In genomic region chr3:193086688-193087087, GRCh38 we compare ENCODE assay signal across 23 cellular contexts.
DNase-seq lines count a peak whose midpoint lies in the region; FAIRE-seq and TF ChIP-seq lines count a peak whose summit lies in the region.
"Had no signal": no experiment of that assay in that cellular context is flagged by ENCODE, and none has a peak within 500 bp of the region (broad histone marks: within the 10 kb centered on the region; RNA-seq: fewer than 3 reads in every experiment).

No MANE protein-coding gene starts in this region.

- TF ChIP-seq CTCF in H1 (IDR thresholded peaks at IDR 0.05; ENCODE audit: control extremely low read depth in 1 of 3, insufficient read depth in 1 of 3, low read depth in 1 of 3, low read length in 3 of 3) = no peak
- no peak for TF ChIP-seq CTCF in GM13976 (IDR thresholded peaks at IDR 0.05; ENCODE audit: borderline replicate concordance, control extremely low read depth, extremely low read depth, insufficient read depth, missing control alignments)

- TF ChIP-seq POLR2A in H1 (IDR thresholded peaks at IDR 0.05; ENCODE audit: control extremely low read depth in 1 of 2, low read depth in 2 of 2, low read length in 2 of 2) = no peak

- no peak overlapping the region for H3K9ac ChIP-seq in H1 (replicated peaks in 1 of 4; ENCODE audit: extremely low read depth in 1 of 4, low read depth in 3 of 4, low read length in 3 of 4)
- H3K9ac ChIP-seq: GM23248 had no signal

- no peaks in the 10 kb centered on the region for H3K4me1 Mint-ChIP-seq in activated naive CD8-positive, alpha-beta T cell treated with anti-CD3 and anti-CD28 coated beads for 36 hours
- H3K4me1 Mint-ChIP-seq: CD4-positive, CD25-positive, alpha-beta regulatory T cell; CD8-positive, alpha-beta memory T cell had no signal

- no peak overlapping the region for H2BK120ac ChIP-seq in H1 (replicated peaks; ENCODE audit: low read depth, low read length)

- DNase-seq in HT-29 (ENCODE audit: low spot score) = peak; percentile 16
- DNase-seq in H1 (ENCODE audit: low read depth in 1 of 2, low spot score in 2 of 2) = no peak
- DNase-seq in kidney tubule cell (ENCODE audit: low spot score) = peak; percentile 33
- peak; percentile 54 for DNase-seq in renal cortical epithelial cell (ENCODE audit: low read depth)
- no peak for DNase-seq in GM13976 (ENCODE audit: low spot score)
- DNase-seq in activated naive CD8-positive, alpha-beta T cell treated with anti-CD3 and anti-CD28 coated beads for 36 hours = no peak
- DNase-seq in DMS79 (lab: John Stamatoyannopoulos, UW) = no peak
- DNase-seq: ACHN; BE2C; C1 segment of cervical spinal cord; CD4-positive, CD25-positive, alpha-beta regulatory T cell; CD8-positive, alpha-beta memory T cell; COR-L47; DND-41; EL; GM23248; H9; IMR-90 had no signal

- H3K23ac ChIP-seq in H1 (ENCODE audit: insufficient read length) = no peak overlapping the region

- no peak overlapping the region for H3K4ac ChIP-seq in H1 (replicated peaks; ENCODE audit: insufficient read length, low read depth, low read length)

- no peak overlapping the region for H3K56ac ChIP-seq in H1 (replicated peaks; ENCODE audit: insufficient read length, low read depth, low read length)

- H3K23me2 ChIP-seq in H1 (ENCODE audit: low read depth, low read length) = no peaks in the 10 kb centered on the region; the same call in 1 of the 2 replicates

- no peak overlapping the region for H3K18ac ChIP-seq in H1 (ENCODE audit: extremely low read depth, low read length)

- H3K79me1 ChIP-seq in H1 (ENCODE audit: low read depth, low read length) = no peaks in the 10 kb centered on the region

- H4K20me1 ChIP-seq in H1 (replicated peaks in 1 of 2; ENCODE audit: control insufficient read depth in 1 of 2, insufficient read depth in 2 of 2, low read length in 2 of 2) = no peaks in the 10 kb centered on the region

- TF ChIP-seq EP300 in H1 (IDR thresholded peaks at IDR 0.05; ENCODE audit: borderline replicate concordance in 1 of 2, low read depth in 2 of 2, low read length in 2 of 2) = no peak

- no peak overlapping the region for H3K4me2 ChIP-seq in H1 (ENCODE audit: insufficient read depth in 1 of 2, low read depth in 2 of 2, low read length in 2 of 2)

- H3K36me3 ChIP-seq in H1 (ENCODE audit: control insufficient read depth in 2 of 4, insufficient read depth in 4 of 4, low read length in 3 of 4) = no peaks in the 10 kb centered on the region
- H3K36me3 ChIP-seq: BE2C had no signal

- no peak overlapping the region for H4K5ac ChIP-seq in H1 (ENCODE audit: insufficient read length, low read depth, low read length)

- no peak overlapping the region for H4K8ac ChIP-seq in H1 (ENCODE audit: extremely low read depth, insufficient read depth, low read length)

- no peak overlapping the region for H2BK15ac ChIP-seq in H1 (ENCODE audit: low read length)

- H3K79me2 ChIP-seq in H1 (ENCODE audit: control insufficient read depth in 1 of 2, insufficient read depth in 2 of 2, low read length in 2 of 2) = no peaks in the 10 kb centered on the region

- H3K9me3 ChIP-seq in H1 (ENCODE audit: insufficient read depth in 2 of 2, low read depth in 1 of 2, low read length in 1 of 2) = peaks cover 8% of the 10 kb centered on the region in 2 experiments; a peak in 2 of 4 replicates
- H3K9me3 ChIP-seq: BE2C had no signal

- H2BK20ac ChIP-seq in H1 (ENCODE audit: low read length) = no peak overlapping the region

- H3K4me3 Mint-ChIP-seq in activated naive CD8-positive, alpha-beta T cell treated with anti-CD3 and anti-CD28 coated beads for 36 hours = no peak overlapping the region
- H3K4me3 Mint-ChIP-seq: CD4-positive, CD25-positive, alpha-beta regulatory T cell; CD8-positive, alpha-beta memory T cell; H9 had no signal

- FAIRE-seq in H1 (lab: Jason Lieb, UNC) = no peak
- FAIRE-seq: A204.1, D721Med, GM12878, GM19239, K562 had no signal

- TF ChIP-seq RAD21 in H1 (IDR thresholded peaks at IDR 0.05 in 1 of 2, conservative IDR thresholded peaks at IDR 0.05 in 1 of 2; ENCODE audit: low read depth in 2 of 2, low read length in 2 of 2) = no peak

- H3K27ac Mint-ChIP-seq in activated naive CD8-positive, alpha-beta T cell treated with anti-CD3 and anti-CD28 coated beads for 36 hours = no peak overlapping the region
- H3K27ac Mint-ChIP-seq: CD4-positive, CD25-positive, alpha-beta regulatory T cell; CD8-positive, alpha-beta memory T cell; H9 had no signal

- 80% methylated on average over 4 of the region's 4 CpGs; no CpG with 5 or more reads in 1 of the 2 experiments for WGBS in H1 (ENCODE audit: extremely low coverage in 1 of 2, insufficient coverage in 1 of 2, insufficient read length in 1 of 2, insufficient replicate concordance in 2 of 2, low coverage in 1 of 2, low lambda C conversion rate in 2 of 2, missing lambda C conversion rate in 1 of 2), 2 experiments

- in situ Hi-C loops in GM13976 (cut with MboI; ENCODE audit: low sequenced_read_pairs, unreplicated experiment) = no loop called here

- H3K14ac ChIP-seq in H1 (ENCODE audit: insufficient read length) = no peak overlapping the region

- no peak overlapping the region for H2BK5ac ChIP-seq in H1 (ENCODE audit: low read depth, low read length)

- no peak overlapping the region for H2AK5ac ChIP-seq in H1 (ENCODE audit: low read depth, low read length)

- peaks cover 2% of the 10 kb centered on the region for H3K9me3 Mint-ChIP-seq in activated naive CD8-positive, alpha-beta T cell treated with anti-CD3 and anti-CD28 coated beads for 36 hours

- H2BK12ac ChIP-seq in H1 (ENCODE audit: low read depth, low read length) = no peak overlapping the region

- H4K91ac ChIP-seq in H1 (replicated peaks; ENCODE audit: insufficient read length, low read length) = no peak overlapping the region

- H3K27ac ChIP-seq in H1 (ENCODE audit: low read depth, low read length) = no peak overlapping the region
- H3K27ac ChIP-seq: GM23248 had no signal

- H3K27me3 Mint-ChIP-seq in activated naive CD8-positive, alpha-beta T cell treated with anti-CD3 and anti-CD28 coated beads for 36 hours = peaks cover 15% of the 10 kb centered on the region
- H3K27me3 Mint-ChIP-seq: CD4-positive, CD25-positive, alpha-beta regulatory T cell; CD8-positive, alpha-beta memory T cell had no signal

- CTCF ChIA-PET in H1 (lab: Charles Lee; ENCODE audit: partially characterized antibody) = interaction anchor here (1.2 kb wide), 1 partner anchor 9 kb away, joined by 3 read pairs; no protein-coding TSS in a partner anchor

- no peaks in the 10 kb centered on the region; a peak in 1 of 7 replicates for H3K4me1 ChIP-seq in H1 (replicated peaks in 1 of 4; ENCODE audit: control insufficient read depth in 3 of 4, insufficient read depth in 4 of 4, low read length in 3 of 4)
- H3K4me1 ChIP-seq: BE2C had no signal

- POLR2A ChIA-PET in H1 (lab: Charles Lee; ENCODE audit: partially characterized antibody) = no interaction called here

- peak overlapping the region; percentile 12; the same call in 1 of the 2 replicates for H2AFZ ChIP-seq in H1 (ENCODE audit: low read length)
- H2AFZ ChIP-seq: GM23248 had no signal

- no peaks in the 10 kb centered on the region for H3K36me3 Mint-ChIP-seq in activated naive CD8-positive, alpha-beta T cell treated with anti-CD3 and anti-CD28 coated beads for 36 hours
- H3K36me3 Mint-ChIP-seq: CD4-positive, CD25-positive, alpha-beta regulatory T cell; CD8-positive, alpha-beta memory T cell had no signal

- no peaks in the 10 kb centered on the region for H3K27me3 ChIP-seq in H1 (replicated peaks in 1 of 4; ENCODE audit: control insufficient read depth in 3 of 4, extremely low read depth in 1 of 4, insufficient read depth in 3 of 4, low read length in 3 of 4)
- H3K27me3 ChIP-seq: BE2C had no signal

- no peak overlapping the region for H3K4me3 ChIP-seq in H1 (ENCODE audit: extremely low read depth in 1 of 4, insufficient read depth in 2 of 4, low read depth in 3 of 4, low read length in 4 of 4)
- H3K4me3 ChIP-seq: GM12878, GM23248, K562 had no signal

TF ChIP-seq in H1, 55 proteins besides CTCF, POLR2A, EP300 and RAD21:
- no peak for TF ChIP-seq TEAD4 (IDR thresholded peaks at IDR 0.05; ENCODE audit: low read depth, low read length)
- no peak for TF ChIP-seq GTF2F1 (IDR thresholded peaks at IDR 0.05; ENCODE audit: borderline replicate concordance, low read depth, low read length)
- no peak for TF ChIP-seq NANOG (IDR thresholded peaks at IDR 0.05; ENCODE audit: insufficient read depth, low read depth, low read length, poor library complexity, severe bottlenecking)
- no peak for TF ChIP-seq SAP30 (IDR thresholded peaks at IDR 0.05; ENCODE audit: insufficient read depth, insufficient replicate concordance, low read length)
- no peak for TF ChIP-seq SIRT6 (IDR thresholded peaks at IDR 0.05; ENCODE audit: low read length)
- TF ChIP-seq FOSL1 (IDR thresholded peaks at IDR 0.05; ENCODE audit: insufficient read depth, low read depth, low read length) = no peak
- TF ChIP-seq E2F6 (IDR thresholded peaks at IDR 0.05) = no peak
- TF ChIP-seq POU5F1 (IDR thresholded peaks at IDR 0.05; ENCODE audit: low read depth, low read length) = no peak
- TF ChIP-seq ASH2L (IDR thresholded peaks at IDR 0.05; ENCODE audit: low read length) = no peak
- no peak for TF ChIP-seq ATF2 (IDR thresholded peaks at IDR 0.05; ENCODE audit: low read length)
- no peak for TF ChIP-seq EGR1 (IDR thresholded peaks at IDR 0.05; ENCODE audit: borderline replicate concordance, low read depth, low read length)
- TF ChIP-seq CBX8 (IDR thresholded peaks at IDR 0.05; ENCODE audit: borderline replicate concordance, low read depth, low read length) = no peak
- TF ChIP-seq TCF12 (IDR thresholded peaks at IDR 0.05; ENCODE audit: low read depth, low read length) = no peak
- TF ChIP-seq YY1 (IDR thresholded peaks at IDR 0.05; ENCODE audit: low read depth, low read length) = no peak
- no peak for TF ChIP-seq EZH2 (IDR thresholded peaks at IDR 0.05; ENCODE audit: low read depth, low read length, severe bottlenecking)
TF ChIP-seq in H1: peak in this region for 0.

Comparison
In these comparisons a context has a peak if more than half of its experiments do, and no peak if none do; other contexts are left out.
1. DNase-seq: peak in HT-29 (single experiment), kidney tubule cell (single experiment) and renal cortical epithelial cell (single experiment); none in H1 (0 of 2), GM13976 (single experiment), activated naive CD8-positive, alpha-beta T cell treated with anti-CD3 and anti-CD28 coated beads for 36 hours (single experiment) and DMS79 (single experiment).